Comparison of ENCODE assay signal across 8 cellular contexts in genomic region chr10:119080521-119081259, GRCh38. TPM values are rescaled to one million over a fixed set of nuclear protein-coding genes. Genes with fewer than 3 reads are reported as not detected.
DNase-seq lines count a peak whose midpoint lies in the region; ATAC-seq, FAIRE-seq and TF ChIP-seq lines count a peak whose summit lies in the region.

TSS of gene EIF3A (minus strand) at chr10:119080817. CDS start at chr10:119080676, 141 bp downstream.

- peak within 1 kb of the TSS; percentile 90 to 97 for H3K27ac ChIP-seq in prostate gland

- no peaks in the 10 kb centered on the region for H3K36me3 ChIP-seq in prostate gland

- FAIRE-seq in GM12892 (lab: Jason Lieb, UNC) = peak; percentile 99

- H3K27me3 Mint-ChIP-seq in T-helper 1 cell treated with Interleukin-12 subunit alpha and Interleukin-12 subunit beta and Interleukin-4 antibody, amounts not matched to agents 30 μg/mL and 1 μg/mL, for 36 hours (ENCODE audit: low read depth) = no peaks in the 10 kb centered on the region

- no peaks in the 10 kb centered on the region for H3K27me3 ChIP-seq in prostate gland (replicated peaks; ENCODE audit: insufficient read depth)

- peaks cover 28% of the 10 kb centered on the region for H3K36me3 Mint-ChIP-seq in T-helper 1 cell treated with Interleukin-12 subunit alpha and Interleukin-12 subunit beta and Interleukin-4 antibody, amounts not matched to agents 30 μg/mL and 1 μg/mL, for 36 hours (ENCODE audit: low read depth)

- H3K4me1 Mint-ChIP-seq in T-helper 1 cell treated with Interleukin-12 subunit alpha and Interleukin-12 subunit beta and Interleukin-4 antibody, amounts not matched to agents 30 μg/mL and 1 μg/mL, for 36 hours (ENCODE audit: low read depth) = peaks cover 35% of the 10 kb centered on the region

- no peaks in the 10 kb centered on the region for H3K9me3 Mint-ChIP-seq in T-helper 1 cell treated with Interleukin-12 subunit alpha and Interleukin-12 subunit beta and Interleukin-4 antibody, amounts not matched to agents 30 μg/mL and 1 μg/mL, for 36 hours

- WGBS in prostate gland = under 1% methylated on average over 74 of the region's 74 CpGs

- DNase-seq in GM12892 (ENCODE audit: insufficient read length) (peak; percentile 87), NCI-H128 (lab: John Stamatoyannopoulos, UW; ENCODE audit: unreplicated experiment) (peak; percentile 68), amygdala (lab: John Stamatoyannopoulos, UW) (peak; percentile 57 to 95 (median 84)), left ventricle myocardium superior (peak; percentile 96), prostate gland (ENCODE audit: low spot score) (peak; percentile 90), ureter (ENCODE audit: low spot score) (peak; percentile 95)

- TF ChIP-seq CTCF in prostate gland (IDR thresholded peaks at IDR 0.05) = peak in 2 of 4 experiments; percentile 10 to 19

- intact Hi-C loops in left ventricle myocardium superior (cut with micrococcal nuclease) = no loop called here
- intact Hi-C loops in prostate gland (cut with DNase I) = loop anchor here (1.0 kb wide), 1 partner anchor 24 kb away; the partner anchor contains the start of gene DENND10

- H3K4me3 ChIP-seq in prostate gland = peak within 1 kb of the TSS; percentile 59 to 98

- H3K27ac Mint-ChIP-seq in T-helper 1 cell treated with Interleukin-12 subunit alpha and Interleukin-12 subunit beta and Interleukin-4 antibody, amounts not matched to agents 30 μg/mL and 1 μg/mL, for 36 hours = peak within 1 kb of the TSS; percentile 96

- H3K4me3 Mint-ChIP-seq in T-helper 1 cell treated with Interleukin-12 subunit alpha and Interleukin-12 subunit beta and Interleukin-4 antibody, amounts not matched to agents 30 μg/mL and 1 μg/mL, for 36 hours = peak within 1 kb of the TSS; percentile 100

- H3K4me1 ChIP-seq in prostate gland (replicated peaks) = peaks cover 4% of the 10 kb centered on the region

- TF ChIP-seq POLR2A in GM12892 (IDR thresholded peaks at IDR 0.05; ENCODE audit: low read depth, low read length) (peak; percentile 97), prostate gland (IDR thresholded peaks at IDR 0.05) (peak; percentile 98)

- ATAC-seq in HG02678 (IDR thresholded peaks at IDR 0.05; ENCODE audit: unreplicated experiment) (peak; percentile 83), left ventricle myocardium superior (peak; percentile 98)

- no peaks in the 10 kb centered on the region for H3K9me3 ChIP-seq in prostate gland

RNA-seq across cellular contexts. Expression of gene EIF3A, which starts in this region (rescaled TPM):
- polyA plus RNA-seq in GM12892 (2012; ENCODE audit: missing spikeins) = 95.0 TPM
- total RNA-seq in left ventricle myocardium superior = 106 TPM
- total RNA-seq in prostate gland = 10 to 100 TPM; 77.1 to 88.0 TPM
- 134 TPM for total RNA-seq in ureter

Comparison
In these comparisons a context has a peak if more than half of its experiments do, and no peak if none do; other contexts are left out.
1. Peak in every context shown above with its lines: DNase-seq, ATAC-seq, H3K4me3 ChIP-seq and H3K27ac ChIP-seq.